ENCODE assay signal across 18 cellular contexts in the genomic region with DNA sequence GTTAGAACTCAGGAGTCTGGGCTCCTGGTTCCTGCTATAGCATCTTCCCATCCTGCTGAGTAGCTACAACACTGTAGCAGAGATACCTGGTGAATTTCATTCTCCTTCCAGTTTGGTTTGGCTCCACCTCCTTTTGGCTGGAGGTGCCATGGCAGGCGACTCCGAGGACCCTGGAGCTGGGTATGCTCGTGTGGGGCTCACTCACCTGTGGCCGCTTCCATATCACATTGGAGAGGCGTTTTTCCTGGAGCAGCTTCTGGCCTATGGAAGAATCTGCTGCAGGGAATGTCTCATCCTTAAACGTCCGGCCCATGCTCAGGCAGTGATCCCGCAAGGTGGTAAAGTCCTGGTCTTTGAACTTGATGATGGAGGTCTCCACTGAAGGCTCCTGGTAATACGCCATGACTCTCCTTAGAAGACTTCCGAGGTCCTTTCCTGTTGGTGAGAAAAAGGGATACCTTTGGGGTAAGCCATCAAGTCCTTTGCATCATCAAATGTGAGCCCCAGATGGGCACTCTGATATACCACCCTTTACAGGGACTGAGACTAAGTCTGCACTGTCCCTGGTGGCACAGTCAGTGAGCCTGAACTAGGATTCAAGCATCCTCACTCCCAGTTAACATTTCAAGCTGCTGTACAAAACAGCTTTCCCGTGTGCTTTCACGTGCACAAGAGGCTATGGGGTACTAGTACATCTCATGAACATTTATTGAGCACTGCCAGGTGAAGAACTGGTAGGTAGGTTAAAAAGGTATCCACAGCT. TPM values are rescaled to one million over a fixed set of nuclear protein-coding genes. Genes with fewer than 3 reads are reported as not detected.
A peak's percentile ranks its signal among the peaks of the same experiment; 100 is the strongest.
DNase-seq lines count a peak whose midpoint lies in the region; ATAC-seq and TF ChIP-seq lines count a peak whose summit lies in the region.
"Had no signal": no experiment of that assay in that cellular context is flagged by ENCODE, and none has a peak within 500 bp of the region (broad histone marks: within the 10 kb centered on the region; RNA-seq: fewer than 3 reads in every experiment).

No MANE protein-coding gene starts in this region.

- WGBS in esophagus muscularis mucosa = 82% methylated on average over 10 of the region's 12 CpGs

- H3K27ac ChIP-seq in esophagus muscularis mucosa (replicated peaks in 1 of 4) = no peak overlapping the region
- H3K27ac ChIP-seq: 22Rv1, A549, C4-2B had no signal

- no peak for ATAC-seq in GM21423 (IDR thresholded peaks at IDR 0.05; ENCODE audit: unreplicated experiment)
- ATAC-seq in GM18873 (IDR thresholded peaks at IDR 0.05; ENCODE audit: low FRiP score, unreplicated experiment) = no peak
- ATAC-seq: A549, HCT116 had no signal

- TF ChIP-seq EP300 in esophagus muscularis mucosa (IDR thresholded peaks at IDR 0.05) = no peak

- no peak overlapping the region for H3K27ac Mint-ChIP-seq in activated CD4-positive, alpha-beta T cell treated with anti-CD3 and anti-CD28 coated beads, Interleukin-2, amount 10 ng/mL, durations not matched to agents 24 days and 14 days
- H3K27ac Mint-ChIP-seq: CD4-positive, alpha-beta T cell; HFFc6 had no signal

- H3K4me3 Mint-ChIP-seq in activated CD4-positive, alpha-beta T cell treated with anti-CD3 and anti-CD28 coated beads, Interleukin-2, amount 10 ng/mL, durations not matched to agents 24 days and 14 days = no peak overlapping the region
- H3K4me3 Mint-ChIP-seq: CD4-positive, alpha-beta T cell; HFFc6 had no signal

- no peaks in the 10 kb centered on the region for H3K36me3 ChIP-seq in esophagus muscularis mucosa

- peaks cover 0 to 5% (median 0%) of the 10 kb centered on the region in 4 donors for H3K27me3 ChIP-seq in esophagus muscularis mucosa

- TF ChIP-seq CTCF in esophagus muscularis mucosa (IDR thresholded peaks at IDR 0.05) = no peak

- TF ChIP-seq POLR2A in esophagus muscularis mucosa (IDR thresholded peaks at IDR 0.05; ENCODE audit: low read depth) = no peak

- no peaks in the 10 kb centered on the region for H3K36me3 Mint-ChIP-seq in activated CD4-positive, alpha-beta T cell treated with anti-CD3 and anti-CD28 coated beads, Interleukin-2, amount 10 ng/mL, durations not matched to agents 24 days and 14 days (ENCODE audit: low read depth)

- no peak overlapping the region for H3K4me3 ChIP-seq in esophagus muscularis mucosa
- H3K4me3 ChIP-seq: A549 had no signal

- no peaks in the 10 kb centered on the region for H3K4me1 ChIP-seq in esophagus muscularis mucosa
- H3K4me1 ChIP-seq: A549, Caco-2 had no signal

- H3K27me3 Mint-ChIP-seq in activated CD4-positive, alpha-beta T cell treated with anti-CD3 and anti-CD28 coated beads, Interleukin-2, amount 10 ng/mL, durations not matched to agents 24 days and 14 days = peaks cover 12% of the 10 kb centered on the region

- no peaks in the 10 kb centered on the region for H3K4me1 Mint-ChIP-seq in activated CD4-positive, alpha-beta T cell treated with anti-CD3 and anti-CD28 coated beads, Interleukin-2, amount 10 ng/mL, durations not matched to agents 24 days and 14 days

- DNase-seq in activated CD4-positive, alpha-beta T cell treated with anti-CD3 and anti-CD28 coated beads, Interleukin-2, amount 10 ng/mL, durations not matched to agents 24 days and 14 days = peak; percentile 37
- no peak for DNase-seq in activated CD4-positive, alpha-beta T cell treated with anti-CD3 and anti-CD28 coated beads for 4 hours
- DNase-seq in esophagus muscularis mucosa (ENCODE audit: extremely low spot score) = peak; percentile 90
- DNase-seq in mucosa of gallbladder (ENCODE audit: low spot score) = peak; percentile 7
- DNase-seq in ureter (ENCODE audit: low spot score) = peak; percentile 13
- DNase-seq in HPDE6-E6E7 (ENCODE audit: extremely low spot score) = no peak
- DNase-seq: AML-193; Caco-2; CD4-positive, alpha-beta T cell; GOT3; H7; HFFc6 had no signal

- no peaks in the 10 kb centered on the region for H3K9me3 Mint-ChIP-seq in activated CD4-positive, alpha-beta T cell treated with anti-CD3 and anti-CD28 coated beads, Interleukin-2, amount 10 ng/mL, durations not matched to agents 24 days and 14 days
- H3K9me3 Mint-ChIP-seq: CD4-positive, alpha-beta T cell; HFFc6 had no signal

- H3K9me3 ChIP-seq in esophagus muscularis mucosa = no peaks in the 10 kb centered on the region
- H3K9me3 ChIP-seq: A549, Caco-2 had no signal

- intact Hi-C loops in activated CD4-positive, alpha-beta T cell treated with anti-CD3 and anti-CD28 coated beads, Interleukin-2, amount 10 ng/mL, durations not matched to agents 24 days and 14 days (cut with micrococcal nuclease) = no loop called here
- intact Hi-C loops in esophagus muscularis mucosa (cut with DNase I) = no loop called here

RNA-seq across cellular contexts. Expression of gene CAPN13, which starts 20.1 kb away (rescaled TPM):
- not detected in 2 replicates for total RNA-seq in activated CD4-positive, alpha-beta T cell treated with anti-CD3 and anti-CD28 coated beads, Interleukin-2, amount 10 ng/mL, durations not matched to agents 24 days and 14 days
- total RNA-seq in esophagus muscularis mucosa (not detected), mucosa of gallbladder (44.4 TPM), ureter (67.4 TPM)
- total RNA-seq: CD4-positive, alpha-beta T cell; HFFc6 had no signal

Comparison
In these comparisons a context has a peak if more than half of its experiments do, and no peak if none do; other contexts are left out.
1. DNase-seq: peak in activated CD4-positive, alpha-beta T cell treated with anti-CD3 and anti-CD28 coated beads, Interleukin-2, amount 10 ng/mL, durations not matched to agents 24 days and 14 days (single experiment), esophagus muscularis mucosa (single experiment), mucosa of gallbladder (single experiment) and ureter (single experiment); none in activated CD4-positive, alpha-beta T cell treated with anti-CD3 and anti-CD28 coated beads for 4 hours (0 of 2) and HPDE6-E6E7 (single experiment).
2. RNA of gene CAPN13, which starts 20.1 kb away (total RNA-seq): 67.4 TPM in ureter (single experiment) and 44.4 TPM in mucosa of gallbladder (single experiment); not detected in activated CD4-positive, alpha-beta T cell treated with anti-CD3 and anti-CD28 coated beads, Interleukin-2, amount 10 ng/mL, durations not matched to agents 24 days and 14 days and not detected in esophagus muscularis mucosa; every median in the first group is over 10 times any median in the second.